In genomic region chr3:160400631-160401150, GRCh38 we compare ENCODE assay signal across 8 cellular contexts. TPM values are rescaled to one million over a fixed set of nuclear protein-coding genes. Genes with fewer than 3 reads are reported as not detected.
DNase-seq lines count a peak whose midpoint lies in the region; ATAC-seq and TF ChIP-seq lines count a peak whose summit lies in the region.

No MANE protein-coding gene starts in this region.

- DNase-seq in Calu3 (peak; percentile 48), esophagus muscularis mucosa (ENCODE audit: extremely low spot score) (no peak), uterus (no peak), NCI-H2029 treated with DMSO at 0.1 percent for 48 hours (lab: John Stamatoyannopoulos, UW) (no peak)
- DNase-seq in activated CD4-positive, alpha-beta memory T cell treated with anti-CD3 and anti-CD28 coated beads, Interleukin-2, amount 10 ng/mL, durations not matched to agents 7 days and 5 days: peak; percentile 35
- DNase-seq in natural killer cell treated with Interleukin-12 subunit alpha and Interleukin-12 subunit beta and Interleukin-15 and Interleukin-18, amount 100 ng/mL, for 72 hours (ENCODE audit: low spot score): peak; percentile 61

- peaks cover 42% of the 10 kb centered on the region for H3K4me1 Mint-ChIP-seq in Calu3 (ENCODE audit: low read depth, unreplicated experiment)
- H3K4me1 Mint-ChIP-seq in activated CD4-positive, alpha-beta memory T cell treated with anti-CD3 and anti-CD28 coated beads, Interleukin-2, amount 10 ng/mL, durations not matched to agents 7 days and 5 days: peaks cover 46% of the 10 kb centered on the region
- H3K4me1 Mint-ChIP-seq in natural killer cell treated with Interleukin-12 subunit alpha and Interleukin-12 subunit beta and Interleukin-15 and Interleukin-18, amount 100 ng/mL, for 72 hours (ENCODE audit: low read depth in 2 of 2): peaks cover 36 to 60% of the 10 kb centered on the region in 2 donors

- CTCF ChIA-PET in Calu3 (lab: Charles Lee): interaction anchor here (1.1 kb wide), 1 partner anchor 9 kb away, joined by 4 read pairs; no protein-coding TSS in a partner anchor
- CTCF ChIA-PET in activated CD4-positive, alpha-beta memory T cell treated with anti-CD3 and anti-CD28 coated beads, Interleukin-2, amount 10 ng/mL, durations not matched to agents 7 days and 5 days (lab: Charles Lee): interaction anchor here (1.1 to 3.5 kb wide), 5 partner anchors 7 to 49 kb away, joined by 4 to 20 read pairs (median 9); partner anchors contain the start of gene TRIM59

- H3K4me3 ChIP-seq in esophagus muscularis mucosa: peak overlapping the region; percentile 72 to 87 (median 78)
- peak overlapping the region; percentile 54 to 75 for H3K4me3 ChIP-seq in uterus

- WGBS in esophagus muscularis mucosa: 0% methylated on average over 19 of the region's 55 CpGs

- H3K27ac ChIP-seq in esophagus muscularis mucosa (replicated peaks in 1 of 4) (peak overlapping the region; percentile 85 to 90 (median 88)), uterus (peak overlapping the region; percentile 92 to 93)

- no peaks in the 10 kb centered on the region for H3K9me3 Mint-ChIP-seq in Calu3 (ENCODE audit: low read depth, unreplicated experiment)
- H3K9me3 Mint-ChIP-seq in activated CD4-positive, alpha-beta memory T cell treated with anti-CD3 and anti-CD28 coated beads, Interleukin-2, amount 10 ng/mL, durations not matched to agents 7 days and 5 days: no peaks in the 10 kb centered on the region
- H3K9me3 Mint-ChIP-seq in natural killer cell treated with Interleukin-12 subunit alpha and Interleukin-12 subunit beta and Interleukin-15 and Interleukin-18, amount 100 ng/mL, for 72 hours: no peaks in the 10 kb centered on the region

- peak overlapping the region; percentile 98 for H3K27ac Mint-ChIP-seq in Calu3 (ENCODE audit: unreplicated experiment)
- peak overlapping the region; percentile 89 for H3K27ac Mint-ChIP-seq in activated CD4-positive, alpha-beta memory T cell treated with anti-CD3 and anti-CD28 coated beads, Interleukin-2, amount 10 ng/mL, durations not matched to agents 7 days and 5 days
- H3K27ac Mint-ChIP-seq in natural killer cell treated with Interleukin-12 subunit alpha and Interleukin-12 subunit beta and Interleukin-15 and Interleukin-18, amount 100 ng/mL, for 72 hours: peak overlapping the region; percentile 100

- intact Hi-C loops in Calu3 (cut with micrococcal nuclease; ENCODE audit: unreplicated experiment) (loop anchor here (5.0 to 10.0 kb wide), 2 partner anchors 47 to 274 kb away; partner anchors contain the start of genes ARL14 and TRIM59), esophagus muscularis mucosa (cut with DNase I) (loop anchor here (10.0 kb wide), 1 partner anchor 164 kb away; the partner anchor contains the start of gene KPNA4), uterus (cut with DNase I; ENCODE audit: low total_unique reads) (no loop called here)

- no TSS peak for BruUV-seq in Calu3 (replicated peaks; lab: Mats Ljungman, UMichigan)

- H3K4me1 ChIP-seq in esophagus muscularis mucosa: peaks cover 27 to 32% (median 30%) of the 10 kb centered on the region in 4 donors
- peaks cover 4 to 14% of the 10 kb centered on the region in 2 donors for H3K4me1 ChIP-seq in uterus

- TF ChIP-seq POLR2A in esophagus muscularis mucosa (IDR thresholded peaks at IDR 0.05; ENCODE audit: low read depth): no peak
- TF ChIP-seq POLR2A in uterus (IDR thresholded peaks at IDR 0.05): no peak

- POLR2A ChIA-PET in activated CD4-positive, alpha-beta memory T cell treated with anti-CD3 and anti-CD28 coated beads, Interleukin-2, amount 10 ng/mL, durations not matched to agents 7 days and 5 days (lab: Charles Lee): interaction anchor here (0.9 to 11.7 kb wide), 24 partner anchors 9 to 821 kb away, joined by 3 to 211 read pairs (median 6); partner anchors contain the start of genes KPNA4, PPM1L and TRIM59

- H3K9me3 ChIP-seq in esophagus muscularis mucosa (no peaks in the 10 kb centered on the region), uterus (no peaks in the 10 kb centered on the region)

- TF ChIP-seq CTCF in Calu3 (IDR thresholded peaks at IDR 0.05; ENCODE audit: unreplicated experiment): no peak
- TF ChIP-seq CTCF in esophagus muscularis mucosa (IDR thresholded peaks at IDR 0.05): no peak
- no peak for TF ChIP-seq CTCF in uterus (IDR thresholded peaks at IDR 0.05)

- H3K4me3 Mint-ChIP-seq in Calu3 (ENCODE audit: low read depth, unreplicated experiment): peak overlapping the region; percentile 98
- peak overlapping the region; percentile 94 for H3K4me3 Mint-ChIP-seq in activated CD4-positive, alpha-beta memory T cell treated with anti-CD3 and anti-CD28 coated beads, Interleukin-2, amount 10 ng/mL, durations not matched to agents 7 days and 5 days
- H3K4me3 Mint-ChIP-seq in natural killer cell treated with Interleukin-12 subunit alpha and Interleukin-12 subunit beta and Interleukin-15 and Interleukin-18, amount 100 ng/mL, for 72 hours: peak overlapping the region; percentile 95

- TF ChIP-seq EP300 in esophagus muscularis mucosa (IDR thresholded peaks at IDR 0.05): no peak

- no peaks in the 10 kb centered on the region for H3K27me3 Mint-ChIP-seq in Calu3 (ENCODE audit: unreplicated experiment)
- H3K27me3 Mint-ChIP-seq in activated CD4-positive, alpha-beta memory T cell treated with anti-CD3 and anti-CD28 coated beads, Interleukin-2, amount 10 ng/mL, durations not matched to agents 7 days and 5 days: no peaks in the 10 kb centered on the region
- no peaks in the 10 kb centered on the region for H3K27me3 Mint-ChIP-seq in natural killer cell treated with Interleukin-12 subunit alpha and Interleukin-12 subunit beta and Interleukin-15 and Interleukin-18, amount 100 ng/mL, for 72 hours

- H3K27me3 ChIP-seq in esophagus muscularis mucosa (peaks cover 0 to 16% (median 3%) of the 10 kb centered on the region in 4 donors), uterus (no peaks in the 10 kb centered on the region)

- no peaks in the 10 kb centered on the region for H3K36me3 ChIP-seq in esophagus muscularis mucosa
- H3K36me3 ChIP-seq in uterus: no peaks in the 10 kb centered on the region

- H3K36me3 Mint-ChIP-seq in Calu3 (ENCODE audit: insufficient read depth, unreplicated experiment): peaks cover 78% of the 10 kb centered on the region
- peaks cover 54% of the 10 kb centered on the region for H3K36me3 Mint-ChIP-seq in activated CD4-positive, alpha-beta memory T cell treated with anti-CD3 and anti-CD28 coated beads, Interleukin-2, amount 10 ng/mL, durations not matched to agents 7 days and 5 days (ENCODE audit: low read depth)
- peaks cover 24% of the 10 kb centered on the region for H3K36me3 Mint-ChIP-seq in natural killer cell treated with Interleukin-12 subunit alpha and Interleukin-12 subunit beta and Interleukin-15 and Interleukin-18, amount 100 ng/mL, for 72 hours

- ATAC-seq in HG03039 (IDR thresholded peaks at IDR 0.05; ENCODE audit: unreplicated experiment) (peak; percentile 18), HG03469 (IDR thresholded peaks at IDR 0.05; ENCODE audit: unreplicated experiment) (no peak)
- ATAC-seq in natural killer cell treated with Interleukin-12 subunit alpha and Interleukin-12 subunit beta and Interleukin-15 and Interleukin-18, amount 100 ng/mL, for 72 hours: peak; percentile 1 to 5

RNA-seq across cellular contexts. Expression of gene SMC4, which starts 1.2 kb away (rescaled TPM):
- total RNA-seq in Calu3 (2022) (231 and 256 TPM in 2 replicates), esophagus muscularis mucosa (10 to 100 TPM; 14.7 to 19.8 (median 17.9) TPM), uterus (100 to 1,000 TPM in 2 of 4 donors, 10 to 100 TPM in 2; 11.8 to 119 (median 72.4) TPM)
- 100 to 1,000 TPM; 217 to 222 TPM for total RNA-seq in activated CD4-positive, alpha-beta memory T cell treated with anti-CD3 and anti-CD28 coated beads, Interleukin-2, amount 10 ng/mL, durations not matched to agents 7 days and 5 days
- total RNA-seq in natural killer cell treated with Interleukin-12 subunit alpha and Interleukin-12 subunit beta and Interleukin-15 and Interleukin-18, amount 100 ng/mL, for 72 hours: 100 to 1,000 TPM; 118 to 201 TPM

RNA-seq across cellular contexts. Expression of gene IFT80, which starts 1.7 kb away (rescaled TPM):
- 58.0 and 61.8 TPM in 2 replicates for total RNA-seq in Calu3 (2022)
- total RNA-seq in activated CD4-positive, alpha-beta memory T cell treated with anti-CD3 and anti-CD28 coated beads, Interleukin-2, amount 10 ng/mL, durations not matched to agents 7 days and 5 days: 10 to 100 TPM; 22.8 to 25.9 TPM
- total RNA-seq in esophagus muscularis mucosa: 10 to 100 TPM in 1 of 4 donors, 1 to 10 TPM in 3; 5.5 to 11.9 (median 9.7) TPM
- 10 to 100 TPM; 15.7 to 25.7 TPM for total RNA-seq in natural killer cell treated with Interleukin-12 subunit alpha and Interleukin-12 subunit beta and Interleukin-15 and Interleukin-18, amount 100 ng/mL, for 72 hours
- 100 to 1,000 TPM in 1 of 4 donors, 10 to 100 TPM in 2, 1 to 10 TPM in 1; 8.8 to 129 (median 20.9) TPM for total RNA-seq in uterus

RNA-seq across cellular contexts. Expression of gene TRIM59, which starts 48.9 kb away (rescaled TPM):
- 20.8 and 22.3 TPM in 2 replicates for total RNA-seq in Calu3 (2022)
- total RNA-seq in activated CD4-positive, alpha-beta memory T cell treated with anti-CD3 and anti-CD28 coated beads, Interleukin-2, amount 10 ng/mL, durations not matched to agents 7 days and 5 days: 10 to 100 TPM; 54.3 to 56.6 TPM
- total RNA-seq in esophagus muscularis mucosa: 1 to 10 TPM; 1.3 to 3.8 (median 1.9) TPM
- total RNA-seq in natural killer cell treated with Interleukin-12 subunit alpha and Interleukin-12 subunit beta and Interleukin-15 and Interleukin-18, amount 100 ng/mL, for 72 hours: 10 to 100 TPM; 22.6 to 30.5 TPM
- total RNA-seq in uterus: 10 to 100 TPM in 1 of 4 donors, 1 to 10 TPM in 2, not detected in 1; 1.0 to 42.9 (median 5.1) TPM

Comparison
In these comparisons a context has a peak if more than half of its experiments do, and no peak if none do; other contexts are left out.
1. DNase-seq: peak in Calu3 (single experiment), activated CD4-positive, alpha-beta memory T cell treated with anti-CD3 and anti-CD28 coated beads, Interleukin-2, amount 10 ng/mL, durations not matched to agents 7 days and 5 days (single experiment) and natural killer cell treated with Interleukin-12 subunit alpha and Interleukin-12 subunit beta and Interleukin-15 and Interleukin-18, amount 100 ng/mL, for 72 hours (single experiment); none in esophagus muscularis mucosa (single experiment), uterus (0 of 2) and NCI-H2029 treated with DMSO at 0.1 percent for 48 hours (single experiment).
2. Peak in every context shown above with its lines, with median percentiles within 50 percentile points of each other: H3K27ac Mint-ChIP-seq and H3K4me3 Mint-ChIP-seq.